10 cellular contexts compared by ENCODE assay signal in the genomic region with DNA sequence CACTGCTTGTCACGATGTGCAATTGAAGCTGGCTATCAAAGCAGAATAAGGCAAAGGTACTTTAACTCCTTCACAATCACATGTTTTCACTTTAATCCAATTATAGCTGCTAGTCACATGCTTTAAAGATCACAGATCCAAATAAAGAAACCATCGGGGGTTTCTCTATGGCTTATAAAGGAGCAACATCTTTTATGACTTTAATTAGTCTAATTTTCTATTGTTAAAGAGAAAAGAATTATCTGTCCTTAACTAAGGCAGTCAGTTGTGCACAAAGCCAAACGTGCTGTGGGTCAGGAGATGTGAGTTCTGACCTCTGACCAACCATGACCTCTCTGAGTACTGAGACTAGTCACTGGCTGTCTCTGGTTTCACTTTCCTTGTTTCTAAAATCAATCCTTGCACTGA.
A peak's percentile ranks its signal among the peaks of the same experiment; 100 is the strongest.
DNase-seq lines count a peak whose midpoint lies in the region; ATAC-seq and TF ChIP-seq lines count a peak whose summit lies in the region.
"Had no signal": no experiment of that assay in that cellular context is flagged by ENCODE, and none has a peak within 500 bp of the region (broad histone marks: within the 10 kb centered on the region; RNA-seq: fewer than 3 reads in every experiment).

No MANE protein-coding gene starts in this region.

- no peak overlapping the region for H3K4me3 ChIP-seq in osteoblast (ENCODE audit: insufficient read depth, low read length)
- H3K4me3 ChIP-seq in transverse colon, result no peak overlapping the region

- no peaks in the 10 kb centered on the region for H3K79me2 ChIP-seq in osteoblast (ENCODE audit: insufficient read depth, low read length)

- in situ Hi-C loops in transverse colon (cut with MboI; ENCODE audit: low pct_ligation_motif_present in 1 of 4, low pct_unique_long_range_greater_than_20kb in 1 of 4, low sequenced_read_pairs in 3 of 4), result no loop called here

- H3K9me3 Mint-ChIP-seq in activated CD4-positive, alpha-beta T cell treated with anti-CD3 and anti-CD28 coated beads, Interleukin-2, amount 10 ng/mL, durations not matched to agents 24 days and 14 days, result no peaks in the 10 kb centered on the region
- H3K9me3 Mint-ChIP-seq: brain, neural crest cell had no signal

- H3K27ac ChIP-seq in osteoblast (ENCODE audit: low read depth, low read length), result no peak overlapping the region
- H3K27ac ChIP-seq in transverse colon, result no peak overlapping the region

- H3K27me3 Mint-ChIP-seq in activated CD4-positive, alpha-beta T cell treated with anti-CD3 and anti-CD28 coated beads, Interleukin-2, amount 10 ng/mL, durations not matched to agents 24 days and 14 days, result no peaks in the 10 kb centered on the region

- peak overlapping the region; percentile 65 for H2AFZ ChIP-seq in osteoblast (ENCODE audit: low read length)

- H3K27me3 ChIP-seq in osteoblast (ENCODE audit: insufficient read depth, low read length), result no peaks in the 10 kb centered on the region
- H3K27me3 ChIP-seq in transverse colon, result no peaks in the 10 kb centered on the region

- H3K27ac Mint-ChIP-seq in activated CD4-positive, alpha-beta T cell treated with anti-CD3 and anti-CD28 coated beads, Interleukin-2, amount 10 ng/mL, durations not matched to agents 24 days and 14 days, result no peak overlapping the region
- H3K27ac Mint-ChIP-seq: brain had no signal

- DNase-seq in activated CD4-positive, alpha-beta T cell treated with anti-CD3 and anti-CD28 coated beads, Interleukin-2, amount 10 ng/mL, durations not matched to agents 24 days and 14 days, result peak; percentile 55
- no peak for DNase-seq in activated CD4-positive, alpha-beta T cell treated with anti-CD3 and anti-CD28 coated beads, Interleukin-2, amount 50 U/mL, for 4 hours
- no peak for DNase-seq in osteoblast (ENCODE audit: insufficient read length, low spot score, missing footprints)
- no peak for DNase-seq in NAMALWA (ENCODE audit: low spot score)
- DNase-seq in activated naive CD4-positive, alpha-beta T cell (lab: John Stamatoyannopoulos, UW), result no peak
- no peak for DNase-seq in transverse colon

- no peak for TF ChIP-seq EP300 in transverse colon (IDR thresholded peaks at IDR 0.05; ENCODE audit: low read depth)

- H3K36me3 Mint-ChIP-seq in activated CD4-positive, alpha-beta T cell treated with anti-CD3 and anti-CD28 coated beads, Interleukin-2, amount 10 ng/mL, durations not matched to agents 24 days and 14 days (ENCODE audit: low read depth), result peaks cover 3% of the 10 kb centered on the region

- 14 to 56% methylated on average over 1 to 3 of the region's 3 CpGs for WGBS in transverse colon (ENCODE audit: low coverage in 1 of 2), 2 donors

- no peak overlapping the region for H3K4me2 ChIP-seq in osteoblast (ENCODE audit: insufficient read depth, low read length)

- H3K9me3 ChIP-seq in osteoblast (ENCODE audit: low read depth, low read length), result no peaks in the 10 kb centered on the region
- H3K9me3 ChIP-seq in transverse colon, result no peaks in the 10 kb centered on the region

- ATAC-seq in GM21737 (IDR thresholded peaks at IDR 0.05; ENCODE audit: unreplicated experiment) (peak; percentile 96), HG03432 (IDR thresholded peaks at IDR 0.05; ENCODE audit: unreplicated experiment) (peak; percentile 99)

- TF ChIP-seq CTCF in osteoblast (IDR thresholded peaks at IDR 0.05; ENCODE audit: extremely low read depth, low read depth, low read length), result no peak
- TF ChIP-seq CTCF in transverse colon (IDR thresholded peaks at IDR 0.05), result no peak

- no peaks in the 10 kb centered on the region for H3K36me3 ChIP-seq in osteoblast (ENCODE audit: insufficient read depth, low read length)
- H3K36me3 ChIP-seq in transverse colon, result no peaks in the 10 kb centered on the region

- intact Hi-C loops in activated CD4-positive, alpha-beta T cell treated with anti-CD3 and anti-CD28 coated beads, Interleukin-2, amount 10 ng/mL, durations not matched to agents 24 days and 14 days (cut with micrococcal nuclease), result no loop called here
- intact Hi-C loops in transverse colon (cut with DNase I; ENCODE audit: low total_unique reads), result no loop called here

- no peaks in the 10 kb centered on the region for H4K20me1 ChIP-seq in osteoblast (ENCODE audit: insufficient read depth, low read length)

- H3K4me1 ChIP-seq in osteoblast (ENCODE audit: insufficient read depth, low read length) (no peaks in the 10 kb centered on the region), transverse colon (peaks cover 0 to 10% (median 3%) of the 10 kb centered on the region in 4 donors)

- no peak overlapping the region for H3K4me3 Mint-ChIP-seq in activated CD4-positive, alpha-beta T cell treated with anti-CD3 and anti-CD28 coated beads, Interleukin-2, amount 10 ng/mL, durations not matched to agents 24 days and 14 days
- H3K4me3 Mint-ChIP-seq: brain, neural crest cell had no signal

- H3K4me1 Mint-ChIP-seq in activated CD4-positive, alpha-beta T cell treated with anti-CD3 and anti-CD28 coated beads, Interleukin-2, amount 10 ng/mL, durations not matched to agents 24 days and 14 days, result peaks cover 7% of the 10 kb centered on the region

- no peak for TF ChIP-seq POLR2A in transverse colon (IDR thresholded peaks at IDR 0.05)
